2 cellular contexts compared by ENCODE assay signal in genomic region chr1:5746611-5747427, GRCh38.
TF ChIP-seq lines count a peak whose summit lies in the region.

No MANE protein-coding gene starts in this region.

TF ChIP-seq in IMR-90, 13 proteins besides CTCF, POLR2A, EP300 and RAD21:
- 0 out of 2 replicates have a peak, but pooled peaks have one; percentile 12 for TF ChIP-seq NFE2L2 (IDR thresholded peaks at IDR 0.05; ENCODE audit: low read depth, low read length)
- TF ChIP-seq BHLHE40 (IDR thresholded peaks at IDR 0.05; ENCODE audit: low read depth, low read length): no peak

TF ChIP-seq in K562, 482 proteins besides CTCF, POLR2A, EP300 and RAD21:
- TF ChIP-seq PREB (CRISPR knock-in tag; IDR thresholded peaks at IDR 0.05): no peak
- no peak for TF ChIP-seq ZHX1 (conservative IDR thresholded peaks at IDR 0.05; ENCODE audit: low read length)
- TF ChIP-seq ZNF316 (IDR thresholded peaks at IDR 0.05): 0 out of 2 replicates have a peak, but pooled peaks have one; percentile 24
- no peak for TF ChIP-seq XRCC5 (IDR thresholded peaks at IDR 0.05; ENCODE audit: low read depth, low read length)
- no peak for TF ChIP-seq GTF2A2 (tag; IDR thresholded peaks at IDR 0.05)
- TF ChIP-seq ZNF592 (IDR thresholded peaks at IDR 0.05): no peak
- TF ChIP-seq TAL1 (IDR thresholded peaks at IDR 0.05): no peak
- no peak for TF ChIP-seq KLF1 (tag; IDR thresholded peaks at IDR 0.05)
- TF ChIP-seq EP400 (IDR thresholded peaks at IDR 0.05): no peak
- peak; percentile 49; the same call in 1 of the 2 replicates for TF ChIP-seq NFE2 (IDR thresholded peaks at IDR 0.05; ENCODE audit: low read depth)
- peak; percentile 71 for TF ChIP-seq MAFG (tag; conservative IDR thresholded peaks at IDR 0.05)
- peak; percentile 26; the same call in 1 of the 2 replicates for TF ChIP-seq NFE2L1 (tag; IDR thresholded peaks at IDR 0.05; ENCODE audit: borderline replicate concordance, low read depth)
- TF ChIP-seq RBM17 (IDR thresholded peaks at IDR 0.05; ENCODE audit: borderline replicate concordance, low read depth, low read length): no peak
- no peak for TF ChIP-seq DMBX1 (CRISPR knock-in tag; IDR thresholded peaks at IDR 0.05; ENCODE audit: borderline replicate concordance)
- no peak for TF ChIP-seq FOS (IDR thresholded peaks at IDR 0.05; ENCODE audit: extremely low read depth, insufficient read length)
